Comparison of ENCODE assay signal across 24 cellular contexts in the genomic region with DNA sequence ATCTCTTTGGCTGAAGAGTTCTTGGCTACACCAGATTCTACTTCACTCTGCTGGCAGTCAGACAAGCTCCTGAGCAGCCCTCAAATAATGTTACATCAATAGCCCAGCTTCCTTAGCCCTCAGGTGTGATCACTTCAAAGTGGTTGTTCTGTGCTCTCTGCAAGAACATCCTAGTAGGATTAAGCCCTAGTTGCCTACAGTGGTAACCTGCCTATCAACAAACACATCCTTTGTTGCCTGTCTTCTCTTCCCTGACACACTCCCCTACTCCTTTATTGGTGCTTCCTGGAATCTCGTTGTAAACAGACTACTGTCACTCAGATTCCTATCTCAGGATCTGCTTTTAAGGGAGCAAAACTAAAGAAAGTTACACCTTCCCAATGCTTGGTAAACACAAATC.
"Had no signal": no experiment of that assay in that cellular context is flagged by ENCODE, and none has a peak within 500 bp of the region (broad histone marks: within the 10 kb centered on the region; RNA-seq: fewer than 3 reads in every experiment).

No MANE protein-coding gene starts in this region.

- H3K27ac ChIP-seq: cardiac muscle cell, esophagus muscularis mucosa, gastroesophageal sphincter, heart left ventricle, prostate gland, right atrium auricular region, transverse colon had no signal

- H3K4me3 Mint-ChIP-seq: activated CD4-positive, alpha-beta T cell treated with anti-CD3 and anti-CD28 coated beads, Interleukin-2, amount 10 ng/mL, durations not matched to agents 7 days and 5 days; activated CD8-positive, alpha-beta T cell treated with anti-CD3 and anti-CD28 coated beads, Interleukin-2, amount 10 ng/mL, durations not matched to agents 7 days and 5 days; activated naive CD8-positive, alpha-beta T cell treated with anti-CD3 and anti-CD28 coated beads, Interleukin-2, amount 10 ng/mL, durations not matched to agents 7 days and 5 days; activated T-cell treated with anti-CD3 and anti-CD28 coated beads, Interleukin-2, amount 50 U/mL, for 24 hours; dendritic cell treated with granulocyte-macrophage colony-stimulating factor and Interleukin-4, amounts not matched to agents 40 ng/mL and 50 ng/mL, for 4 days; immature natural killer cell; naive thymus-derived CD4-positive, alpha-beta T cell; stimulated activated naive CD8-positive, alpha-beta T cell treated with anti-CD3 and anti-CD28 coated beads, Interleukin-15, Interleukin-2, amounts not matched to agents 100 ng/mL and 50 ng/mL, for 24 hours had no signal

- H3K27ac Mint-ChIP-seq: activated CD4-positive, alpha-beta T cell treated with anti-CD3 and anti-CD28 coated beads, Interleukin-2, amount 10 ng/mL, durations not matched to agents 7 days and 5 days; activated CD8-positive, alpha-beta T cell treated with anti-CD3 and anti-CD28 coated beads, Interleukin-2, amount 10 ng/mL, durations not matched to agents 7 days and 5 days; activated naive CD8-positive, alpha-beta T cell treated with anti-CD3 and anti-CD28 coated beads, Interleukin-2, amount 10 ng/mL, durations not matched to agents 7 days and 5 days; activated T-cell treated with anti-CD3 and anti-CD28 coated beads, Interleukin-2, amount 50 U/mL, for 24 hours; activated T-helper 2 cell treated with anti-CD3 and anti-CD28 coated beads, Interferon-gamma antibody, Interleukin-2, Interleukin-4, amounts not matched to agents 10 μg/mL and 5 μg/mL and 100 μg/mL, durations not matched to agents 14 hours and 24 hours and 36 hours; dendritic cell treated with granulocyte-macrophage colony-stimulating factor and Interleukin-4, amounts not matched to agents 40 ng/mL and 50 ng/mL, for 4 days; immature natural killer cell; naive thymus-derived CD4-positive, alpha-beta T cell; stimulated activated naive CD8-positive, alpha-beta T cell treated with anti-CD3 and anti-CD28 coated beads, Interleukin-15, Interleukin-2, amounts not matched to agents 100 ng/mL and 50 ng/mL, for 24 hours had no signal

- H3K9me3 ChIP-seq: esophagus muscularis mucosa, gastroesophageal sphincter, heart left ventricle, prostate gland, right atrium auricular region, transverse colon had no signal

- DNase-seq: activated CD4-positive, alpha-beta T cell treated with anti-CD3 and anti-CD28 coated beads, Interleukin-2, amount 10 ng/mL, durations not matched to agents 7 days and 5 days; activated CD8-positive, alpha-beta T cell treated with anti-CD3 and anti-CD28 coated beads, Interleukin-2, amount 10 ng/mL, durations not matched to agents 7 days and 5 days; activated naive CD4-positive, alpha-beta T cell treated with Interleukin-2 at 50 U/mL for 16 hours; activated naive CD8-positive, alpha-beta T cell treated with anti-CD3 and anti-CD28 coated beads, Interleukin-2, amount 10 ng/mL, durations not matched to agents 7 days and 5 days; activated T-cell treated with anti-CD3 and anti-CD28 coated beads, Interleukin-2, amount 50 U/mL, for 24 hours; amygdala; effector memory CD4-positive, alpha-beta T cell; heart left ventricle; immature natural killer cell; kidney glomerular epithelial cell; left ventricle myocardium superior; mesenchymal stem cell; naive thymus-derived CD4-positive, alpha-beta T cell; stimulated activated CD4-positive, alpha-beta T cell treated with anti-CD3 and anti-CD28 coated beads, Interleukin-2, amount 100 ng/mL, for 24 hours; transverse colon had no signal

- H3K27me3 Mint-ChIP-seq: dendritic cell treated with granulocyte-macrophage colony-stimulating factor and Interleukin-4, amounts not matched to agents 40 ng/mL and 50 ng/mL, for 4 days had no signal

- H3K36me3 Mint-ChIP-seq: activated naive CD8-positive, alpha-beta T cell treated with anti-CD3 and anti-CD28 coated beads, Interleukin-2, amount 10 ng/mL, durations not matched to agents 7 days and 5 days; naive thymus-derived CD4-positive, alpha-beta T cell had no signal

- H3K9me3 Mint-ChIP-seq: activated CD4-positive, alpha-beta T cell treated with anti-CD3 and anti-CD28 coated beads, Interleukin-2, amount 10 ng/mL, durations not matched to agents 7 days and 5 days; activated T-cell treated with anti-CD3 and anti-CD28 coated beads, Interleukin-2, amount 50 U/mL, for 24 hours; activated T-helper 2 cell treated with anti-CD3 and anti-CD28 coated beads, Interferon-gamma antibody, Interleukin-2, Interleukin-4, amounts not matched to agents 10 μg/mL and 5 μg/mL and 100 μg/mL, durations not matched to agents 14 hours and 24 hours and 36 hours; dendritic cell treated with granulocyte-macrophage colony-stimulating factor and Interleukin-4, amounts not matched to agents 40 ng/mL and 50 ng/mL, for 4 days; immature natural killer cell; naive thymus-derived CD4-positive, alpha-beta T cell; stimulated activated naive CD8-positive, alpha-beta T cell treated with anti-CD3 and anti-CD28 coated beads, Interleukin-15, Interleukin-2, amounts not matched to agents 100 ng/mL and 50 ng/mL, for 24 hours had no signal

- H3K36me3 ChIP-seq: cardiac muscle cell, esophagus muscularis mucosa, gastroesophageal sphincter, heart left ventricle, prostate gland, right atrium auricular region, transverse colon had no signal

- ATAC-seq: activated CD4-positive, CD25-positive, alpha-beta regulatory T cell treated with anti-CD3 and anti-CD28 coated beads, Interleukin-2, amount 50 U/mL, for 24 hours; activated CD8-positive, alpha-beta T cell treated with anti-CD3 and anti-CD28 coated beads, Interleukin-2, amount 10 ng/mL, durations not matched to agents 7 days and 5 days; gastroesophageal sphincter; heart left ventricle; left ventricle myocardium superior; naive thymus-derived CD4-positive, alpha-beta T cell had no signal

- H3K27me3 ChIP-seq: cardiac muscle cell, esophagus muscularis mucosa, gastroesophageal sphincter, right atrium auricular region, transverse colon had no signal

- H3K4me1 ChIP-seq: gastroesophageal sphincter, heart left ventricle, prostate gland, right atrium auricular region, transverse colon had no signal

- H3K4me3 ChIP-seq: cardiac muscle cell, esophagus muscularis mucosa, gastroesophageal sphincter, heart left ventricle, prostate gland, right atrium auricular region, transverse colon had no signal

- H3K4me1 Mint-ChIP-seq: naive thymus-derived CD4-positive, alpha-beta T cell had no signal
